20 cellular contexts compared by ENCODE assay signal in genomic region chr2:79757526-79757925, GRCh38.
"Had no signal": no experiment of that assay in that cellular context is flagged by ENCODE, and none has a peak within 500 bp of the region (broad histone marks: within the 10 kb centered on the region; RNA-seq: fewer than 3 reads in every experiment).

No MANE protein-coding gene starts in this region.

- ATAC-seq: HepG2 had no signal

- DNase-seq: IMR-90, Karpas-422, KG1, MM.1S, NCI-H1092 treated with DMSO at 0.1 percent for 48 hours, NCI-H1436, NCI-H187, NCI-H2029, NCI-H2081 treated with DMSO at 0.1 percent for 48 hours, NCI-H2171, NCI-H226, NCI-H446, NCI-H510A, NCI-H526, NCI-H748 treated with DMSO at 0.1 percent for 48 hours, SHP77, SW 1271 had no signal

- H3K9me3 ChIP-seq: SK-N-SH had no signal

- H3K27ac ChIP-seq: RWPE1 had no signal
